8 cellular contexts compared by ENCODE assay signal in genomic region chr17:58303981-58304734, GRCh38. TPM values are rescaled to one million over a fixed set of nuclear protein-coding genes. Genes with fewer than 3 reads are reported as not detected.
DNase-seq lines count a peak whose midpoint lies in the region; ATAC-seq and TF ChIP-seq lines count a peak whose summit lies in the region.

No MANE protein-coding gene starts in this region.

- H3K27me3 ChIP-seq in KMS-11 (ENCODE audit: insufficient read depth, low read depth) (no peaks in the 10 kb centered on the region), spleen (replicated peaks in 1 of 7) (no peaks in the 10 kb centered on the region)

- TF ChIP-seq CTCF in KMS-11 (conservative IDR thresholded peaks at IDR 0.05; ENCODE audit: low read depth, low read length) (peak; percentile 91), spleen (IDR thresholded peaks at IDR 0.05 in 8 of 11, conservative IDR thresholded peaks at IDR 0.05 in 3 of 11) (peak; percentile 54 to 85 (median 72))

- DNase-seq in NCI-H1092 treated with DMSO at 0.1 percent for 48 hours (lab: John Stamatoyannopoulos, UW) (peak; percentile 9), NCI-H1092 (lab: John Stamatoyannopoulos, UW) (no peak), SK-N-DZ (ENCODE audit: low spot score) (peak; percentile 71), left ventricle myocardium superior (no peak), spleen (peak; percentile 90)
- DNase-seq in activated naive CD8-positive, alpha-beta T cell treated with anti-CD3 and anti-CD28 coated beads, Interleukin-2, amount 10 ng/mL, durations not matched to agents 7 days and 5 days, result peak; percentile 72

- H3K79me2 ChIP-seq in KMS-11 (ENCODE audit: insufficient read depth, low read depth), result no peaks in the 10 kb centered on the region

- H3K9me3 Mint-ChIP-seq in activated naive CD8-positive, alpha-beta T cell treated with anti-CD3 and anti-CD28 coated beads, Interleukin-2, amount 10 ng/mL, durations not matched to agents 7 days and 5 days, result no peaks in the 10 kb centered on the region

- H3K9me3 ChIP-seq in spleen, result no peaks in the 10 kb centered on the region

- WGBS in spleen, 5 donors, result 39 to 56% (median 39%) methylated on average over 10 of the region's 10 CpGs

- TF ChIP-seq POLR2A in spleen (IDR thresholded peaks at IDR 0.05), result no peak

- H2AFZ ChIP-seq in KMS-11 (ENCODE audit: low read depth), result peak overlapping the region; percentile 43; the same call in 1 of the 2 replicates

- H3K36me3 ChIP-seq in KMS-11 (ENCODE audit: insufficient read depth), result no peaks in the 10 kb centered on the region
- H3K36me3 ChIP-seq in spleen, result peaks cover 0 to 30% (median 0%) of the 10 kb centered on the region in 6 donors

- POLR2A ChIA-PET in activated naive CD8-positive, alpha-beta T cell treated with anti-CD3 and anti-CD28 coated beads, Interleukin-2, amount 10 ng/mL, durations not matched to agents 7 days and 5 days (lab: Charles Lee), result interaction anchor here (1.1 to 2.7 kb wide), 4 partner anchors 13 to 48 kb away, joined by 3 to 16 read pairs (median 8); partner anchors contain the start of genes SUPT4H1 and TSPOAP1

- H3K4me3 ChIP-seq in KMS-11 (IDR thresholded peaks at IDR 0.05; ENCODE audit: insufficient read depth, low read depth, low read length) (no peak overlapping the region), spleen (no peak overlapping the region)

- intact Hi-C loops in left ventricle myocardium superior (cut with micrococcal nuclease), result no loop called here
- intact Hi-C loops in spleen (cut with DNase I; ENCODE audit: low total_unique reads), result no loop called here

- peaks cover 2% of the 10 kb centered on the region for H3K36me3 Mint-ChIP-seq in activated naive CD8-positive, alpha-beta T cell treated with anti-CD3 and anti-CD28 coated beads, Interleukin-2, amount 10 ng/mL, durations not matched to agents 7 days and 5 days

- H3K27ac ChIP-seq in KMS-11 (no peak overlapping the region), spleen (no peak overlapping the region)

- H3K27me3 Mint-ChIP-seq in activated naive CD8-positive, alpha-beta T cell treated with anti-CD3 and anti-CD28 coated beads, Interleukin-2, amount 10 ng/mL, durations not matched to agents 7 days and 5 days, result peaks cover 5% of the 10 kb centered on the region

- no peak overlapping the region for H3K4me2 ChIP-seq in KMS-11

- peaks cover 1% of the 10 kb centered on the region for H3K4me1 Mint-ChIP-seq in activated naive CD8-positive, alpha-beta T cell treated with anti-CD3 and anti-CD28 coated beads, Interleukin-2, amount 10 ng/mL, durations not matched to agents 7 days and 5 days

- H3K27ac Mint-ChIP-seq in activated naive CD8-positive, alpha-beta T cell treated with anti-CD3 and anti-CD28 coated beads, Interleukin-2, amount 10 ng/mL, durations not matched to agents 7 days and 5 days, result no peak overlapping the region

- peaks cover 18% of the 10 kb centered on the region for H3K4me1 ChIP-seq in KMS-11 (ENCODE audit: low read depth, poor library complexity, severe bottlenecking)
- peaks cover 0 to 25% (median 8%) of the 10 kb centered on the region in 6 donors for H3K4me1 ChIP-seq in spleen

- H4K20me1 ChIP-seq in KMS-11 (ENCODE audit: insufficient read depth), result no peaks in the 10 kb centered on the region

- peak; percentile 79 for ATAC-seq in activated naive CD8-positive, alpha-beta T cell treated with anti-CD3 and anti-CD28 coated beads, Interleukin-2, amount 10 ng/mL, durations not matched to agents 7 days and 5 days (ENCODE audit: low read depth)
- ATAC-seq in left ventricle myocardium superior, result peak; percentile 67
- ATAC-seq in GM18858 (IDR thresholded peaks at IDR 0.05; ENCODE audit: unreplicated experiment), result no peak

- no peak overlapping the region for H3K4me3 Mint-ChIP-seq in activated naive CD8-positive, alpha-beta T cell treated with anti-CD3 and anti-CD28 coated beads, Interleukin-2, amount 10 ng/mL, durations not matched to agents 7 days and 5 days

- H3K9ac ChIP-seq in KMS-11, result no peak overlapping the region

RNA-seq across cellular contexts. Expression of gene MPO, which starts 23.4 kb away (rescaled TPM):
- polyA plus RNA-seq in SK-N-DZ (2014; cell fraction: cytosol; rRNA removed), result 0.38 and 0.44 TPM in 2 replicates
- 0.33 and 0.51 TPM in 2 replicates for polyA plus RNA-seq in SK-N-DZ (2014; cell fraction: nucleus; rRNA removed)
- total RNA-seq in activated naive CD8-positive, alpha-beta T cell treated with anti-CD3 and anti-CD28 coated beads, Interleukin-2, amount 10 ng/mL, durations not matched to agents 7 days and 5 days, result not detected
- total RNA-seq in left ventricle myocardium superior, result 0.42 TPM
- total RNA-seq in spleen, result 10 to 100 TPM in 5 of 7 donors, 1 to 10 TPM in 2; 5.8 to 75.7 (median 15.2) TPM
- 1 to 10 TPM in 2 of 3 donors, under 1 TPM in 1; 0.52 to 2.2 (median 2.0) TPM for polyA plus RNA-seq in spleen

RNA-seq across cellular contexts. Expression of gene TSPOAP1, which starts 24.4 kb away (rescaled TPM):
- polyA plus RNA-seq in SK-N-DZ (2014; cell fraction: cytosol; rRNA removed), result 11.4 and 23.2 TPM in 2 replicates
- polyA plus RNA-seq in SK-N-DZ (2014; cell fraction: nucleus; rRNA removed), result 65.5 and 69.6 TPM in 2 replicates
- total RNA-seq in activated naive CD8-positive, alpha-beta T cell treated with anti-CD3 and anti-CD28 coated beads, Interleukin-2, amount 10 ng/mL, durations not matched to agents 7 days and 5 days, result 10 to 100 TPM; 70.6 to 77.7 TPM
- total RNA-seq in left ventricle myocardium superior (18.8 TPM), spleen (10 to 100 TPM; 14.1 to 31.8 (median 18.5) TPM)
- polyA plus RNA-seq in spleen, result 10 to 100 TPM; 11.5 to 26.5 (median 24.3) TPM

RNA-seq across cellular contexts. Expression of gene SUPT4H1, which starts 47.8 kb away (rescaled TPM):
- polyA plus RNA-seq in SK-N-DZ (2014; cell fraction: cytosol; rRNA removed), result 215 and 376 TPM in 2 replicates
- polyA plus RNA-seq in SK-N-DZ (2014; cell fraction: nucleus; rRNA removed), result 80.2 and 156 TPM in 2 replicates
- total RNA-seq in activated naive CD8-positive, alpha-beta T cell treated with anti-CD3 and anti-CD28 coated beads, Interleukin-2, amount 10 ng/mL, durations not matched to agents 7 days and 5 days, result 10 to 100 TPM; 66.4 to 70.2 TPM
- total RNA-seq in left ventricle myocardium superior (62.2 TPM), spleen (10 to 100 TPM; 37.8 to 80.5 (median 64.0) TPM)
- 100 to 1,000 TPM in 2 of 3 donors, 10 to 100 TPM in 1; 77.0 to 106 (median 104) TPM for polyA plus RNA-seq in spleen

Comparison
In these comparisons a context has a peak if more than half of its experiments do, and no peak if none do; other contexts are left out.
1. DNase-seq: peak in NCI-H1092 treated with DMSO at 0.1 percent for 48 hours (single experiment), SK-N-DZ (single experiment), activated naive CD8-positive, alpha-beta T cell treated with anti-CD3 and anti-CD28 coated beads, Interleukin-2, amount 10 ng/mL, durations not matched to agents 7 days and 5 days (single experiment) and spleen (single experiment); none in NCI-H1092 (single experiment) and left ventricle myocardium superior (single experiment).